Comparison of ENCODE assay signal across 15 cellular contexts in the genomic region with DNA sequence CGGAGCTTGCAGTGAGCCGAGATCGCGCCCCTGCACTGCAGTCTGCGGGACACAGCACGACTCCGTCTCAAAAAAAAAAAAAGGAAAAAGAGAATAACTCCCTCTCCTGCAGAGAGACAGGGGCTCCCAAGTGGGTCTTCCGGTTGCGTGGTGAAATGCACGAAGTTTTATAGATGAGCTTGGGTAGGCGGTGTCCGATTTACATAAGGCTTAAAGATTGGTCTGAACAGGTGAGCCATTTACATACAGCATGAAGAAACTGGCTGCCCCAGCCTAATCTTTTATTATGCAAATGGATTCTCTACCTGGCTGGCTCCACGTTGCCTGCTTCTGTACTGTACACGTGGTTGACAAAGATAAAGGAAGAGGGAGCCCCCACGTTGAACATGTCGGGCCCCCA. TPM values are rescaled to one million over a fixed set of nuclear protein-coding genes. Genes with fewer than 3 reads are reported as not detected.
DNase-seq lines count a peak whose midpoint lies in the region; ATAC-seq and TF ChIP-seq lines count a peak whose summit lies in the region.
"Had no signal": no experiment of that assay in that cellular context is flagged by ENCODE, and none has a peak within 500 bp of the region (broad histone marks: within the 10 kb centered on the region; RNA-seq: fewer than 3 reads in every experiment).

No MANE protein-coding gene starts in this region.

- H3K79me2 ChIP-seq in PC-3 (ENCODE audit: low read length), result no peaks in the 10 kb centered on the region

- no peaks in the 10 kb centered on the region for H3K4me1 Mint-ChIP-seq in activated T-helper 1 cell treated with anti-CD3 and anti-CD28 coated beads, Interleukin-12 subunit alpha, Interleukin-12 subunit beta, Interleukin-2, Interleukin-4 antibody, amounts not matched to agents 30 ng/mL and 10 ng/mL and 1 ng/mL, durations not matched to agents 14 hours and 24 hours and 36 hours (ENCODE audit: low read depth)
- H3K4me1 Mint-ChIP-seq: activated B cell treated with CpG ODN at 0.5 μM for 24 hours had no signal

- no peaks in the 10 kb centered on the region for H3K27me3 ChIP-seq in PC-3 (ENCODE audit: low read length)
- H3K27me3 ChIP-seq in iPS-15b (ENCODE audit: control insufficient read depth, insufficient read depth, low read length), result no peaks in the 10 kb centered on the region

- no peak overlapping the region for H3K27ac ChIP-seq in PC-3 (ENCODE audit: low read length)
- H3K27ac ChIP-seq: A549, thoracic aorta had no signal

- no peaks in the 10 kb centered on the region for H4K20me1 ChIP-seq in PC-3 (ENCODE audit: low read length)

- POLR2A ChIA-PET in PC-3 (lab: Charles Lee; ENCODE audit: unreplicated experiment), result no interaction called here

- H3K9ac ChIP-seq in PC-3 (ENCODE audit: low read length) (no peak overlapping the region), iPS-15b (ENCODE audit: low read depth, low read length) (peak overlapping the region; percentile 65)

- BruUV-seq in PC-3 (replicated peaks; lab: Mats Ljungman, UMichigan), result no TSS peak

- no peak overlapping the region for H3K4me3 Mint-ChIP-seq in activated T-helper 1 cell treated with anti-CD3 and anti-CD28 coated beads, Interleukin-12 subunit alpha, Interleukin-12 subunit beta, Interleukin-2, Interleukin-4 antibody, amounts not matched to agents 30 ng/mL and 10 ng/mL and 1 ng/mL, durations not matched to agents 14 hours and 24 hours and 36 hours
- H3K4me3 Mint-ChIP-seq: activated B cell treated with CpG ODN at 0.5 μM for 24 hours had no signal

- peak; percentile 6 for DNase-seq in NCI-H2029 (lab: John Stamatoyannopoulos, UW)
- no peak for DNase-seq in NCI-H2029 treated with DMSO at 0.1 percent for 48 hours (lab: John Stamatoyannopoulos, UW)
- DNase-seq in PC-3, result peak; percentile 20
- no peak for DNase-seq in activated T-helper 1 cell treated with anti-CD3 and anti-CD28 coated beads, Interleukin-12 subunit alpha, Interleukin-12 subunit beta, Interleukin-2, Interleukin-4 antibody, amounts not matched to agents 30 ng/mL and 10 ng/mL and 1 ng/mL, durations not matched to agents 14 hours and 24 hours and 36 hours (ENCODE audit: low spot score)
- DNase-seq in GF-D8 (lab: John Stamatoyannopoulos, UW), result no peak
- no peak for DNase-seq in 8988T
- DNase-seq: activated B cell treated with CpG ODN at 0.5 μM for 24 hours; effector CD4-positive, alpha-beta T cell; KBM-7; NCI-H446; right cardiac atrium had no signal

- no peaks in the 10 kb centered on the region for H3K27me3 Mint-ChIP-seq in activated T-helper 1 cell treated with anti-CD3 and anti-CD28 coated beads, Interleukin-12 subunit alpha, Interleukin-12 subunit beta, Interleukin-2, Interleukin-4 antibody, amounts not matched to agents 30 ng/mL and 10 ng/mL and 1 ng/mL, durations not matched to agents 14 hours and 24 hours and 36 hours (ENCODE audit: insufficient read depth)

- H3K36me3 Mint-ChIP-seq in activated T-helper 1 cell treated with anti-CD3 and anti-CD28 coated beads, Interleukin-12 subunit alpha, Interleukin-12 subunit beta, Interleukin-2, Interleukin-4 antibody, amounts not matched to agents 30 ng/mL and 10 ng/mL and 1 ng/mL, durations not matched to agents 14 hours and 24 hours and 36 hours (ENCODE audit: low read depth), result no peaks in the 10 kb centered on the region

- H3K36me3 ChIP-seq in PC-3 (ENCODE audit: low read depth, low read length) (0 out of 2 replicates have a peak, but pooled peaks cover 3% of the 10 kb centered on the region), iPS-15b (ENCODE audit: control insufficient read depth, insufficient read depth, low read length) (no peaks in the 10 kb centered on the region)
- H3K36me3 ChIP-seq: thoracic aorta had no signal

- peak overlapping the region; percentile 55 for H2AFZ ChIP-seq in PC-3 (ENCODE audit: low read length)

- H3K4me1 ChIP-seq in PC-3 (ENCODE audit: insufficient read depth, low read length) (no peaks in the 10 kb centered on the region), iPS-15b (ENCODE audit: control insufficient read depth, insufficient read depth, low read length) (no peaks in the 10 kb centered on the region)
- H3K4me1 ChIP-seq: A549 had no signal

- no peak for ATAC-seq in PC-3
- ATAC-seq in HG03175 (IDR thresholded peaks at IDR 0.05; ENCODE audit: unreplicated experiment), result no peak
- ATAC-seq: A549, right cardiac atrium had no signal

- H3K9me2 ChIP-seq in PC-3 (replicated peaks; ENCODE audit: low read length), result no peaks in the 10 kb centered on the region

- CTCF ChIA-PET in PC-3 (lab: Charles Lee), result no interaction called here

- no peaks in the 10 kb centered on the region for H3K9me3 Mint-ChIP-seq in activated T-helper 1 cell treated with anti-CD3 and anti-CD28 coated beads, Interleukin-12 subunit alpha, Interleukin-12 subunit beta, Interleukin-2, Interleukin-4 antibody, amounts not matched to agents 30 ng/mL and 10 ng/mL and 1 ng/mL, durations not matched to agents 14 hours and 24 hours and 36 hours
- H3K9me3 Mint-ChIP-seq: activated B cell treated with CpG ODN at 0.5 μM for 24 hours had no signal

- no peak for TF ChIP-seq CTCF in PC-3 (conservative IDR thresholded peaks at IDR 0.05; ENCODE audit: low read depth, low read length)

- no peaks in the 10 kb centered on the region for H3K9me3 ChIP-seq in PC-3 (ENCODE audit: low read length)
- H3K9me3 ChIP-seq in iPS-15b (ENCODE audit: control insufficient read depth, insufficient read depth, low read length), result no peaks in the 10 kb centered on the region
- H3K9me3 ChIP-seq: A549, thoracic aorta had no signal

- intact Hi-C loops in PC-3 (cut with micrococcal nuclease), result no loop called here
- intact Hi-C loops in activated T-helper 1 cell treated with anti-CD3 and anti-CD28 coated beads, Interleukin-12 subunit alpha, Interleukin-12 subunit beta, Interleukin-2, Interleukin-4 antibody, amounts not matched to agents 30 ng/mL and 10 ng/mL and 1 ng/mL, durations not matched to agents 14 hours and 24 hours and 36 hours (cut with micrococcal nuclease), result no loop called here

- no peak overlapping the region for H3K27ac Mint-ChIP-seq in activated T-helper 1 cell treated with anti-CD3 and anti-CD28 coated beads, Interleukin-12 subunit alpha, Interleukin-12 subunit beta, Interleukin-2, Interleukin-4 antibody, amounts not matched to agents 30 ng/mL and 10 ng/mL and 1 ng/mL, durations not matched to agents 14 hours and 24 hours and 36 hours
- H3K27ac Mint-ChIP-seq: activated B cell treated with CpG ODN at 0.5 μM for 24 hours had no signal

- H3F3A ChIP-seq in PC-3 (ENCODE audit: low read length, unreplicated experiment), result no peaks in the 10 kb centered on the region

- peak overlapping the region; percentile 71 for H3K4me2 ChIP-seq in PC-3 (ENCODE audit: low read length)
- H3K4me2 ChIP-seq: A549 had no signal

- peak overlapping the region; percentile 33; the same call in 1 of the 2 replicates for H3K4me3 ChIP-seq in PC-3 (ENCODE audit: low read length)
- H3K4me3 ChIP-seq in iPS-15b (ENCODE audit: low read depth, low read length), result peak overlapping the region; percentile 45
- H3K4me3 ChIP-seq: A549, thoracic aorta had no signal

RNA-seq across cellular contexts. Expression of gene ADGRE2, which starts 19.5 kb away (rescaled TPM):
- total RNA-seq in PC-3 (2014; rRNA removed), result 2.5 and 4.2 TPM in 2 replicates
- total RNA-seq in activated T-helper 1 cell treated with anti-CD3 and anti-CD28 coated beads, Interleukin-12 subunit alpha, Interleukin-12 subunit beta, Interleukin-2, Interleukin-4 antibody, amounts not matched to agents 30 ng/mL and 10 ng/mL and 1 ng/mL, durations not matched to agents 14 hours and 24 hours and 36 hours, result 1.3 and 2.2 TPM in 2 replicates

Comparison
In these comparisons a context has a peak if more than half of its experiments do, and no peak if none do; other contexts are left out.
1. DNase-seq: peak in NCI-H2029 (single experiment) and PC-3 (single experiment); none in NCI-H2029 treated with DMSO at 0.1 percent for 48 hours (single experiment), activated T-helper 1 cell treated with anti-CD3 and anti-CD28 coated beads, Interleukin-12 subunit alpha, Interleukin-12 subunit beta, Interleukin-2, Interleukin-4 antibody, amounts not matched to agents 30 ng/mL and 10 ng/mL and 1 ng/mL, durations not matched to agents 14 hours and 24 hours and 36 hours (single experiment), GF-D8 (single experiment) and 8988T (single experiment).